ENCODE assay signal across 1 cellular context in the genomic region with DNA sequence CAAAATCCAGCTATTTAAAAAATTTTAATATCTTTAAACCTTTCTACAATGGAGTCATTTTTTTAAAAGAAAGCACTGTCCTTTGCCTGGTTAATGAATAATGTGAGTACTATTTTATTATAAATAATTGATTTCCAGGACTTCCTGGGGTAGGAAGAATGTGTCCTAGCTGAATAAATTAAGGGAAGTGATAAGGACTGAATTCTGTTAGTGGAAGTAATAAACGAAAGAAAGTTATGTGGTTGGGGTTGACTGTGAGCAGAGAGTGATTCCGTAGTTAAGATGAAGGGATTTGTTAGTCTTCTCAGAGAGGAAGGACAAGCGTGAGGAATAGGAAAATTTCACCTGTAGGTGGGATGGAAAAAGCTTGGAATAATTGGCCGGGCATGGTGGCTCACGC.
TF ChIP-seq lines count a peak whose summit lies in the region.

No MANE protein-coding gene starts in this region.

TF ChIP-seq in GM23338, 12 proteins besides CTCF, POLR2A, EP300 and RAD21 (continued from another document):
- TF ChIP-seq ZNF462 (CRISPR knock-in tag; IDR thresholded peaks at IDR 0.05): no peak
